ENCODE assay signal across 14 cellular contexts in the genomic region with DNA sequence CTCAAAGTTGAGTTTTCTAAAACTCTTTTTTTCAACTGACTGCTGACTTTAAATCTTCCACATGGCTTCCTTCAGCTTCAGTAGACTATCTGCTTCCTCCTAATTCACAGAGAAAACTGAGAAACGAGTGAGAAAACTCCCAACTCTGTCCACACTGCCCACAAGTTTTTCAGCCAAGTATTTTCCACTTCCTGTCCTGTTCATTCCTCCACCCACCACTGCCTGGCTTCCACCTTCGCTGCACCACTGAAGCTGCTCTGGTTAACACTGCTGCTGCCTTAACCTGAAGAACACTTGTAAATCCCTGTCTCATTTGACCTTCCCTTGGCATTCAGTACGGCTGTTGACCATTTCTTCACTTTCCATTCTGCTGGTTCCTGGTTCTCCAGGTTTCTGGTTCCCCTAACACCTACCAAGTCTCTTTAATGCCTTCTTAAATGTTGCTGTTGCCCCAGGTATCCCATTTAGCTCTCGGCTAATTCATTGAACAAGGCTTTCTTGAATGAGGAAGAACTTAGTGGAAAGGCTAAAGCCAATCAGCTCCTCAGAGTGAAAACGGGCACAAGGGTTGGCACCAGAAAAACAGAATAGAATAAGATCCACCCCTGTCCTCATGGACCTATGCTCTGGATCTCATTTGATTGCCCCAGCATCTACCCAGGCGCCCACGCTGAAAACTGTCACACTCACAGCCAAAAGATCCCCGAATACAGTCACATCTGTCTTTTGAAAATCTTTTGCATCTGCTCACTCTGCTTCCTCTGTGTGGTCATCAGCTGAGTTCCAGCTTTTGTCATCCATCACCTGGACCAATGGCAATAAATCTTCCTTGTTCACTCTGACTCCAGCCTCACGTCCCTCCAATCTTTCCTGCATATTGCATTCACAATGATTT.
A peak's percentile ranks its signal among the peaks of the same experiment; 100 is the strongest.
DNase-seq lines count a peak whose midpoint lies in the region; ATAC-seq, FAIRE-seq and TF ChIP-seq lines count a peak whose summit lies in the region.
"Had no signal": no experiment of that assay in that cellular context is flagged by ENCODE, and none has a peak within 500 bp of the region (broad histone marks: within the 10 kb centered on the region; RNA-seq: fewer than 3 reads in every experiment).

No MANE protein-coding gene starts in this region.

- H3K4me1 ChIP-seq in GM12878 (ENCODE audit: control insufficient read depth, insufficient read depth, low read length): peaks cover 51% of the 10 kb centered on the region
- peaks cover 7% of the 10 kb centered on the region for H3K4me1 ChIP-seq in upper lobe of right lung
- peaks cover 0 to 14% of the 10 kb centered on the region in 2 donors for H3K4me1 ChIP-seq in left lung
- H3K4me1 ChIP-seq: right lobe of liver had no signal

- BruUV-seq in GM12878 (replicated peaks; lab: Mats Ljungman, UMichigan): no TSS peak

- TF ChIP-seq CTCF in GM12878 (IDR thresholded peaks at IDR 0.05 in 2 of 3, conservative IDR thresholded peaks at IDR 0.05 in 1 of 3; ENCODE audit: control insufficient read depth in 2 of 3, extremely low read depth in 1 of 3, insufficient read depth in 1 of 3, low read depth in 3 of 3, low read length in 3 of 3): no peak
- no peak for TF ChIP-seq CTCF in upper lobe of right lung (IDR thresholded peaks at IDR 0.05)
- TF ChIP-seq CTCF in left lung (IDR thresholded peaks at IDR 0.05): no peak

- peak overlapping the region; percentile 37; the same call in 1 of the 2 replicates for H3K4me3 ChIP-seq in GM12878
- H3K4me3 ChIP-seq in upper lobe of right lung: no peak overlapping the region
- H3K4me3 ChIP-seq in left lung: no peak overlapping the region
- H3K4me3 ChIP-seq: BLaER1, right lobe of liver had no signal

- no peaks in the 10 kb centered on the region for H4K20me1 ChIP-seq in GM12878 (ENCODE audit: control insufficient read depth, insufficient read depth)
- H4K20me1 ChIP-seq: BLaER1 had no signal

- peak; percentile 49 for FAIRE-seq in GM12878 (lab: Jason Lieb, UNC)

- SMC1A ChIA-PET in GM12878 (lab: Charles Lee; ENCODE audit: uncharacterized antibody, unreplicated experiment): interaction anchor here (0.6 to 11.2 kb wide), 31 partner anchors 9 to 1544 kb away, joined by 3 to 116 read pairs (median 5); partner anchors contain the start of gene TAB2

- TF ChIP-seq RAD21 in GM12878 (IDR thresholded peaks at IDR 0.05; ENCODE audit: insufficient read depth, low read depth, low read length): peak; percentile 12; the same call in 1 of the 2 replicates

- H3K36me3 ChIP-seq in GM12878 (ENCODE audit: control insufficient read depth in 2 of 2, insufficient read depth in 2 of 2, low read length in 1 of 2) (no peaks in the 10 kb centered on the region), upper lobe of right lung (no peaks in the 10 kb centered on the region), left lung (no peaks in the 10 kb centered on the region)
- H3K36me3 ChIP-seq: BLaER1, right lobe of liver had no signal

- DNase-seq in stimulated activated naive CD4-positive, alpha-beta T cell treated with Interleukin-2 at 50 U/mL for 16 hours (lab: John Stamatoyannopoulos, UW): peak; percentile 27
- no peak for DNase-seq in stimulated activated naive CD4-positive, alpha-beta T cell (lab: John Stamatoyannopoulos, UW)
- no peak for DNase-seq in GM12878 (ENCODE audit: low read depth, low spot score)
- no peak for DNase-seq in upper lobe of right lung
- no peak for DNase-seq in NCI-H1105 (lab: John Stamatoyannopoulos, UW)
- DNase-seq in NCI-H2227 treated with DMSO at 0.1 percent for 48 hours (lab: John Stamatoyannopoulos, UW): no peak
- DNase-seq in left lung: no peak
- DNase-seq: activated gamma-delta T cell treated with Interleukin-2 at 50 U/mL for 16 hours, kidney glomerular epithelial cell, NCI-H187 treated with DMSO at 0.1 percent for 48 hours, right lobe of liver had no signal

- ATAC-seq in HG03565 (IDR thresholded peaks at IDR 0.05; ENCODE audit: unreplicated experiment) (peak; percentile 27), GM12878 (peak; percentile 64), upper lobe of right lung (peak; percentile 45), left lung (no peak)
- ATAC-seq: right lobe of liver had no signal

- TF ChIP-seq POLR2A in GM12878 (IDR thresholded peaks at IDR 0.05; ENCODE audit: low read depth, low read length): no peak

- CTCF ChIA-PET in GM12878 (lab: Yijun Ruan, JAX): interaction anchor here (0.6 to 3.3 kb wide), 5 partner anchors 18 to 219 kb away, joined by 3 to 10 read pairs (median 4); no protein-coding TSS in a partner anchor

- POLR2A ChIA-PET in GM12878 (lab: Charles Lee): interaction anchor here (0.5 to 1.5 kb wide), 6 partner anchors 18 to 219 kb away, joined by 3 to 4 read pairs (median 4); no protein-coding TSS in a partner anchor

- H3K4me2 ChIP-seq in GM12878 (ENCODE audit: control insufficient read depth, insufficient read depth): peak overlapping the region; percentile 85
- H3K4me2 ChIP-seq: BLaER1 had no signal

- no peaks in the 10 kb centered on the region for H3K27me3 ChIP-seq in GM12878 (replicated peaks in 1 of 2; ENCODE audit: control insufficient read depth in 2 of 2, insufficient read depth in 2 of 2, low read length in 1 of 2)
- H3K27me3 ChIP-seq in upper lobe of right lung: no peaks in the 10 kb centered on the region
- H3K27me3 ChIP-seq in left lung: no peaks in the 10 kb centered on the region
- H3K27me3 ChIP-seq: BLaER1, right lobe of liver had no signal

- intact Hi-C loops in GM12878 (cut with micrococcal nuclease; ENCODE audit: unreplicated experiment): loop anchor here (2.0 to 5.0 kb wide), 3 partner anchors 66 to 131 kb away; no protein-coding TSS in a partner anchor
- intact Hi-C loops in upper lobe of right lung (cut with DNase I): no loop called here
- intact Hi-C loops in left lung (cut with DNase I): no loop called here

- TF ChIP-seq EP300 in GM12878 (IDR thresholded peaks at IDR 0.05; ENCODE audit: borderline replicate concordance in 1 of 2, control insufficient read depth in 1 of 2, low read depth in 2 of 2, low read length in 2 of 2): no peak; a peak in 1 of 4 replicates

- no peaks in the 10 kb centered on the region for H3K79me2 ChIP-seq in GM12878 (ENCODE audit: control insufficient read depth, insufficient read depth, low read length)

- peak overlapping the region; percentile 2; the same call in 1 of the 2 replicates for H3K9ac ChIP-seq in GM12878 (ENCODE audit: control insufficient read depth, insufficient read depth, low read length)
- H3K9ac ChIP-seq: BLaER1 had no signal

- peak overlapping the region; percentile 57; the same call in 1 of the 2 replicates for H2AFZ ChIP-seq in GM12878 (ENCODE audit: control insufficient read depth, low read depth, low read length)

- RAD21 ChIA-PET in GM12878 (lab: Charles Lee; ENCODE audit: unreplicated experiment): interaction anchor here (0.9 to 3.8 kb wide), 16 partner anchors 9 to 270 kb away, joined by 3 to 20 read pairs (median 3); no protein-coding TSS in a partner anchor

- H3K9me3 ChIP-seq in GM12878 (replicated peaks; ENCODE audit: control insufficient read depth, insufficient read depth, low read length) (no peaks in the 10 kb centered on the region), upper lobe of right lung (no peaks in the 10 kb centered on the region), left lung (no peaks in the 10 kb centered on the region)
- H3K9me3 ChIP-seq: BLaER1, right lobe of liver had no signal

- WGBS in GM12878 (ENCODE audit: insufficient coverage, insufficient replicate concordance, low lambda C conversion rate, missing lambda C conversion rate): under 1% methylated on average over 9 of the region's 9 CpGs

- H3K27ac ChIP-seq in GM12878 (ENCODE audit: control insufficient read depth, insufficient read depth) (peak overlapping the region; percentile 54), upper lobe of right lung (no peak overlapping the region), left lung (no peak overlapping the region)
- H3K27ac ChIP-seq: BLaER1, epithelial cell of prostate, right lobe of liver had no signal

- in situ Hi-C loops in GM12878 (cut with MboI): no loop called here

TF ChIP-seq in GM12878, 131 proteins besides CTCF, POLR2A, EP300 and RAD21 (continues in another document):
- TF ChIP-seq, protein P1, sequence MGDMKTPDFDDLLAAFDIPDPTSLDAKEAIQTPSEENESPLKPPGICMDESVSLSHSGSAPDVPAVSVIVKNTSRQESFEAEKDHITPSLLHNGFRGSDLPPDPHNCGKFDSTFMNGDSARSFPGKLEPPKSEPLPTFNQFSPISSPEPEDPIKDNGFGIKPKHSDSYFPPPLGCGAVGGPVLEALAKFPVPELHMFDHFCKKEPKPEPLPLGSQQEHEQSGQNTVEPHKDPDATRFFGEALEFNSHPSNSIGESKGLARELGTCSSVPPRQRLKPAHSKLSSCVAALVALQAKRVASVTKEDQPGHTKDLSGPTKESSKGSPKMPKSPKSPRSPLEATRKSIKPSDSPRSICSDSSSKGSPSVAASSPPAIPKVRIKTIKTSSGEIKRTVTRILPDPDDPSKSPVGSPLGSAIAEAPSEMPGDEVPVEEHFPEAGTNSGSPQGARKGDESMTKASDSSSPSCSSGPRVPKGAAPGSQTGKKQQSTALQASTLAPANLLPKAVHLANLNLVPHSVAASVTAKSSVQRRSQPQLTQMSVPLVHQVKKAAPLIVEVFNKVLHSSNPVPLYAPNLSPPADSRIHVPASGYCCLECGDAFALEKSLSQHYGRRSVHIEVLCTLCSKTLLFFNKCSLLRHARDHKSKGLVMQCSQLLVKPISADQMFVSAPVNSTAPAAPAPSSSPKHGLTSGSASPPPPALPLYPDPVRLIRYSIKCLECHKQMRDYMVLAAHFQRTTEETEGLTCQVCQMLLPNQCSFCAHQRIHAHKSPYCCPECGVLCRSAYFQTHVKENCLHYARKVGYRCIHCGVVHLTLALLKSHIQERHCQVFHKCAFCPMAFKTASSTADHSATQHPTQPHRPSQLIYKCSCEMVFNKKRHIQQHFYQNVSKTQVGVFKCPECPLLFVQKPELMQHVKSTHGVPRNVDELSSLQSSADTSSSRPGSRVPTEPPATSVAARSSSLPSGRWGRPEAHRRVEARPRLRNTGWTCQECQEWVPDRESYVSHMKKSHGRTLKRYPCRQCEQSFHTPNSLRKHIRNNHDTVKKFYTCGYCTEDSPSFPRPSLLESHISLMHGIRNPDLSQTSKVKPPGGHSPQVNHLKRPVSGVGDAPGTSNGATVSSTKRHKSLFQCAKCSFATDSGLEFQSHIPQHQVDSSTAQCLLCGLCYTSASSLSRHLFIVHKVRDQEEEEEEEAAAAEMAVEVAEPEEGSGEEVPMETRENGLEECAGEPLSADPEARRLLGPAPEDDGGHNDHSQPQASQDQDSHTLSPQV (IDR thresholded peaks at IDR 0.05): no peak
- TF ChIP-seq ZNF207 (IDR thresholded peaks at IDR 0.05; ENCODE audit: borderline replicate concordance) (no peak), SMC3 (IDR thresholded peaks at IDR 0.05; ENCODE audit: borderline replicate concordance, low read length) (no peak), MAX (IDR thresholded peaks at IDR 0.05; ENCODE audit: low read depth, low read length) (no peak), EED (IDR thresholded peaks at IDR 0.05; ENCODE audit: low read depth) (peak; percentile 88), PML (IDR thresholded peaks at IDR 0.05; ENCODE audit: low read length) (peak; percentile 71; the same call in 1 of the 2 replicates), RUNX3 (IDR thresholded peaks at IDR 0.05; ENCODE audit: low read length) (peak; percentile 87)
